ENCODE assay signal across 26 cellular contexts in genomic region chr10:122632561-122632960, GRCh38.
DNase-seq lines count a peak whose midpoint lies in the region; ATAC-seq and TF ChIP-seq lines count a peak whose summit lies in the region.
"Had no signal": no experiment of that assay in that cellular context is flagged by ENCODE, and none has a peak within 500 bp of the region (broad histone marks: within the 10 kb centered on the region; RNA-seq: fewer than 3 reads in every experiment).

No MANE protein-coding gene starts in this region.

- POLR2A ChIA-PET in CD8-positive, alpha-beta T cell (lab: Charles Lee): no interaction called here
- POLR2A ChIA-PET in RWPE1 (lab: Yijun Ruan, JAX; ENCODE audit: low non-redundant PET): no interaction called here

- no peaks in the 10 kb centered on the region for H3K36me3 Mint-ChIP-seq in CD8-positive, alpha-beta T cell

- WGBS in sigmoid colon, 2 donors: 71 to 80% methylated on average over 3 of the region's 3 CpGs

- TF ChIP-seq CTCF in sigmoid colon (IDR thresholded peaks at IDR 0.05) (no peak), RWPE1 (conservative IDR thresholded peaks at IDR 0.05; ENCODE audit: low read depth) (no peak)
- TF ChIP-seq CTCF in CD8-positive, alpha-beta T cell (IDR thresholded peaks at IDR 0.05): no peak

- intact Hi-C loops in Right ventricle myocardium superior (cut with DNase I) (no loop called here), cardiac septum (cut with DNase I) (no loop called here), left ventricle myocardium superior (cut with micrococcal nuclease) (no loop called here), sigmoid colon (cut with DNase I) (no loop called here)
- intact Hi-C loops in CD8-positive, alpha-beta T cell (cut with DNase I, micrococcal nuclease): no loop called here

- no peaks in the 10 kb centered on the region for H3K36me3 ChIP-seq in sigmoid colon
- H3K36me3 ChIP-seq in CD8-positive, alpha-beta T cell (ENCODE audit: insufficient read depth, low read length): no peaks in the 10 kb centered on the region
- H3K36me3 ChIP-seq: BLaER1 treated with 17β-estradiol and CSF1 and Interleukin-3, amounts not matched to agents 10 nM and 100 nM; SJSA1 had no signal

- no peaks in the 10 kb centered on the region for H3K9me3 Mint-ChIP-seq in CD8-positive, alpha-beta T cell
- H3K9me3 Mint-ChIP-seq: CD4-positive, alpha-beta T cell; GM23338; H9 had no signal

- no peak for TF ChIP-seq POLR2A in sigmoid colon (IDR thresholded peaks at IDR 0.05)

- no peaks in the 10 kb centered on the region for H3K9me3 ChIP-seq in sigmoid colon
- no peaks in the 10 kb centered on the region for H3K9me3 ChIP-seq in CD8-positive, alpha-beta T cell (ENCODE audit: low read length)
- H3K9me3 ChIP-seq: A549; BLaER1 treated with 17β-estradiol and CSF1 and Interleukin-3, amounts not matched to agents 10 nM and 100 nM; Caco-2; SJSA1 had no signal

- ATAC-seq in Right ventricle myocardium superior (ENCODE audit: poor library complexity) (peak; percentile 76), left ventricle myocardium superior (peak; percentile 65)
- ATAC-seq in CD8-positive, alpha-beta T cell: no peak
- ATAC-seq: GM23338, K562, Panc1 had no signal

- H3K27ac ChIP-seq in sigmoid colon (no peak overlapping the region), RWPE1 (no peak overlapping the region)
- no peak overlapping the region for H3K27ac ChIP-seq in CD8-positive, alpha-beta T cell (ENCODE audit: low read depth, low read length)
- H3K27ac ChIP-seq: A549; BLaER1 treated with 17β-estradiol and CSF1 and Interleukin-3, amounts not matched to agents 10 nM and 100 nM; SJSA1 had no signal

- H3K27me3 ChIP-seq in sigmoid colon: no peaks in the 10 kb centered on the region
- H3K27me3 ChIP-seq in CD8-positive, alpha-beta T cell (ENCODE audit: insufficient read depth, low read length): no peaks in the 10 kb centered on the region
- H3K27me3 ChIP-seq: BLaER1 treated with 17β-estradiol and CSF1 and Interleukin-3, amounts not matched to agents 10 nM and 100 nM; SJSA1 had no signal

- H3K4me1 Mint-ChIP-seq in CD8-positive, alpha-beta T cell (ENCODE audit: low read depth): no peaks in the 10 kb centered on the region

- no peak overlapping the region for H3K27ac Mint-ChIP-seq in CD8-positive, alpha-beta T cell
- H3K27ac Mint-ChIP-seq: CD4-positive, alpha-beta T cell; GM23338; H9 had no signal

- peaks cover 3% of the 10 kb centered on the region for H3K27me3 Mint-ChIP-seq in CD8-positive, alpha-beta T cell (ENCODE audit: low read depth)

- no peak for DNase-seq in Right ventricle myocardium superior
- no peak for DNase-seq in cardiac septum (ENCODE audit: low spot score)
- peak; percentile 40 for DNase-seq in left ventricle myocardium superior
- peak; percentile 20 for DNase-seq in sigmoid colon
- DNase-seq in CD8-positive, alpha-beta T cell: no peak
- no peak for DNase-seq in DMS79 treated with DMSO at 0.1 percent for 48 hours (lab: John Stamatoyannopoulos, UW)
- no peak for DNase-seq in RWPE1 (ENCODE audit: low spot score)
- DNase-seq: AML-193, Caco-2, DND-41, H9, Kasumi-1, MV-4-11, NCI-H1105, NCI-H1436 treated with DMSO at 0.1 percent for 48 hours, NCI-H187 treated with DMSO at 0.1 percent for 48 hours, NCI-H446, NCI-H526, NCI-H82 had no signal

- H3K4me1 ChIP-seq in sigmoid colon: no peaks in the 10 kb centered on the region
- no peaks in the 10 kb centered on the region for H3K4me1 ChIP-seq in CD8-positive, alpha-beta T cell (ENCODE audit: insufficient read depth, low read length)
- H3K4me1 ChIP-seq: A549; BLaER1 treated with 17β-estradiol and CSF1 and Interleukin-3, amounts not matched to agents 10 nM and 100 nM; Caco-2; SJSA1 had no signal

- H3K4me3 ChIP-seq in sigmoid colon: no peak overlapping the region
- H3K4me3 ChIP-seq in CD8-positive, alpha-beta T cell (ENCODE audit: low read depth, low read length): no peak overlapping the region
- H3K4me3 ChIP-seq: A549; BLaER1 treated with 17β-estradiol and CSF1 and Interleukin-3, amounts not matched to agents 10 nM and 100 nM; GM23338; K562; SJSA1 had no signal

- CTCF ChIA-PET in CD8-positive, alpha-beta T cell (lab: Charles Lee): no interaction called here
- CTCF ChIA-PET in RWPE1 (lab: Yijun Ruan, JAX): interaction anchor here (0.6 to 0.7 kb wide), 2 partner anchors 334 to 338 kb away, joined by 3 to 4 read pairs; no protein-coding TSS in a partner anchor

- H3K4me3 Mint-ChIP-seq in CD8-positive, alpha-beta T cell: no peak overlapping the region
- H3K4me3 Mint-ChIP-seq: CD4-positive, alpha-beta T cell; GM23338; H9 had no signal

- no peak for TF ChIP-seq EP300 in sigmoid colon (IDR thresholded peaks at IDR 0.05)

Comparison
In these comparisons a context has a peak if more than half of its experiments do, and no peak if none do; other contexts are left out.
1. DNase-seq: peak in left ventricle myocardium superior (single experiment) and sigmoid colon (single experiment); none in Right ventricle myocardium superior (single experiment), cardiac septum (single experiment), CD8-positive, alpha-beta T cell (0 of 7), DMS79 treated with DMSO at 0.1 percent for 48 hours (single experiment) and RWPE1 (single experiment).